ENCODE assay signal across 17 cellular contexts in the genomic region with DNA sequence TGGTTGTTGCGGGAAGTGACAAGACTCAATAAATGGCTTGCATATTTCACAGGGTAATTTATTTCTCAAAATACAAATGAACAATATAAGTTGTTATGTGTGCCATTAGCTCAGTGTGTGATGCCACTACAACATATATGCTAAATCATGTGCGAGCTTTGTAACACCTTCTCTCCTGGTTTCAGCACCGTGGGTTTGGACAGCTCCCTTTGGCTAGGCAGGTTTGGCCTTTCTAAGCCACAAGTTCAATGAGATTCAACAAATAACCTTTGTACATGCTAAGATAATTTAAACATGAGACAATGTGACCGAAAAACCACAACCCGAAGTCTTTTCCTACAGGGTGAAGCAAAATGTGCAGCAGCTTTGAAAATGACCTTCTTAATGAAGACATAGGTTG.
DNase-seq lines count a peak whose midpoint lies in the region; ATAC-seq, FAIRE-seq and TF ChIP-seq lines count a peak whose summit lies in the region.
"Had no signal": no experiment of that assay in that cellular context is flagged by ENCODE, and none has a peak within 500 bp of the region (broad histone marks: within the 10 kb centered on the region; RNA-seq: fewer than 3 reads in every experiment).

No MANE protein-coding gene starts in this region.

- H3K4me2 ChIP-seq in HepG2 (ENCODE audit: low read depth, low read length) (no peak overlapping the region), PC-3 (ENCODE audit: low read length) (no peak overlapping the region), smooth muscle cell (no peak overlapping the region)

- H3K9ac ChIP-seq in HepG2 (ENCODE audit: insufficient read depth, low read depth, low read length) (no peak overlapping the region), PC-3 (ENCODE audit: low read length) (no peak overlapping the region), smooth muscle cell (ENCODE audit: low read depth) (no peak overlapping the region)

- H3K27me3 ChIP-seq in HepG2 (ENCODE audit: control insufficient read depth in 1 of 2, insufficient read depth in 2 of 2, low read length in 2 of 2) (no peaks in the 10 kb centered on the region), right lobe of liver (no peaks in the 10 kb centered on the region), PC-3 (ENCODE audit: low read length) (no peaks in the 10 kb centered on the region), smooth muscle cell (ENCODE audit: low read depth) (no peaks in the 10 kb centered on the region)
- H3K27me3 ChIP-seq: cardiac muscle cell, foreskin keratinocyte, transverse colon had no signal

- no TSS peak for BruUV-seq in HepG2 (replicated peaks; lab: Mats Ljungman, UMichigan)
- BruUV-seq in PC-3 (replicated peaks; lab: Mats Ljungman, UMichigan), result no TSS peak

- H3K4me3 ChIP-seq in HepG2 (replicated peaks in 1 of 3; ENCODE audit: insufficient read depth in 1 of 3, low read depth in 2 of 3, low read length in 3 of 3) (no peak overlapping the region), right lobe of liver (no peak overlapping the region), PC-3 (ENCODE audit: low read length) (no peak overlapping the region), fibroblast of villous mesenchyme (ENCODE audit: low read depth, low read length) (no peak overlapping the region), smooth muscle cell (no peak overlapping the region)
- H3K4me3 ChIP-seq: cardiac muscle cell, transverse colon had no signal

- TF ChIP-seq POLR2A in HepG2 (IDR thresholded peaks at IDR 0.05; ENCODE audit: insufficient read depth in 1 of 2, low read depth in 2 of 2, low read length in 2 of 2) (no peak), right lobe of liver (IDR thresholded peaks at IDR 0.05) (no peak)

- no peak for ATAC-seq in HepG2
- no peak for ATAC-seq in right lobe of liver
- no peak for ATAC-seq in PC-3
- no peak for ATAC-seq in GM19023 (IDR thresholded peaks at IDR 0.05; ENCODE audit: unreplicated experiment)
- ATAC-seq: foreskin keratinocyte had no signal

- TF ChIP-seq EP300 in HepG2 (IDR thresholded peaks at IDR 0.05; ENCODE audit: low read depth in 2 of 2, low read length in 2 of 2) (no peak), HepG2 (CRISPR knock-in tag; IDR thresholded peaks at IDR 0.05; ENCODE audit: borderline replicate concordance) (no peak)

- H4K20me1 ChIP-seq in HepG2 (ENCODE audit: insufficient read depth, low read length) (no peaks in the 10 kb centered on the region), PC-3 (ENCODE audit: low read length) (no peaks in the 10 kb centered on the region), smooth muscle cell (ENCODE audit: low read depth) (no peaks in the 10 kb centered on the region)

- H3K27ac ChIP-seq in HepG2 (ENCODE audit: extremely low read length, insufficient read depth, low read length) (no peak overlapping the region), right lobe of liver (no peak overlapping the region), PC-3 (ENCODE audit: low read length) (no peak overlapping the region), smooth muscle cell (ENCODE audit: low read depth) (no peak overlapping the region)
- H3K27ac ChIP-seq: cardiac muscle cell, foreskin keratinocyte, transverse colon had no signal

- CTCF ChIA-PET in HepG2 (lab: Yijun Ruan, JAX; ENCODE audit: low intra/inter-chr PET ratio, low total read pairs) (no interaction called here), PC-3 (lab: Charles Lee) (no interaction called here)

- H3K36me3 ChIP-seq in HepG2 (replicated peaks in 1 of 2; ENCODE audit: control insufficient read depth in 1 of 2, insufficient read depth in 2 of 2, low read length in 2 of 2), result no peaks in the 10 kb centered on the region
- no peaks in the 10 kb centered on the region for H3K36me3 ChIP-seq in right lobe of liver
- no peaks in the 10 kb centered on the region for H3K36me3 ChIP-seq in PC-3 (ENCODE audit: low read depth, low read length)
- no peaks in the 10 kb centered on the region for H3K36me3 ChIP-seq in smooth muscle cell (ENCODE audit: low read depth)
- H3K36me3 ChIP-seq: cardiac muscle cell, transverse colon had no signal

- H3F3A ChIP-seq in PC-3 (ENCODE audit: low read length, unreplicated experiment) (no peaks in the 10 kb centered on the region), smooth muscle cell (ENCODE audit: low read depth) (no peaks in the 10 kb centered on the region)

- H3K9me2 ChIP-seq in PC-3 (replicated peaks; ENCODE audit: low read length), result no peaks in the 10 kb centered on the region

- no peak for FAIRE-seq in HepG2 (lab: Jason Lieb, UNC)
- FAIRE-seq: D721Med had no signal

- in situ Hi-C loops in HepG2 (cut with HindIII; ENCODE audit: extremely low pct_ligation_motif_present, low pct_unique_long_range_greater_than_20kb), result no loop called here

- no peak for TF ChIP-seq RAD21 in HepG2 (CRISPR knock-in tag; IDR thresholded peaks at IDR 0.05)

- POLR2A ChIA-PET in HepG2 (lab: Yijun Ruan, JAX), result no interaction called here
- POLR2A ChIA-PET in PC-3 (lab: Charles Lee; ENCODE audit: unreplicated experiment), result no interaction called here

- no peak overlapping the region for H2AFZ ChIP-seq in HepG2 (ENCODE audit: low read length)
- no peak overlapping the region for H2AFZ ChIP-seq in PC-3 (ENCODE audit: low read length)
- H2AFZ ChIP-seq in smooth muscle cell (ENCODE audit: low read depth), result no peak overlapping the region

- no peak for TF ChIP-seq CTCF in HepG2 (CRISPR knock-in tag; IDR thresholded peaks at IDR 0.05)
- no peak for TF ChIP-seq CTCF in right lobe of liver (IDR thresholded peaks at IDR 0.05)
- no peak for TF ChIP-seq CTCF in PC-3 (conservative IDR thresholded peaks at IDR 0.05; ENCODE audit: low read depth, low read length)
- no peak for TF ChIP-seq CTCF in fibroblast of villous mesenchyme (IDR thresholded peaks at IDR 0.05; ENCODE audit: insufficient read depth, low read depth, low read length)
- TF ChIP-seq CTCF in smooth muscle cell (IDR thresholded peaks at IDR 0.05; ENCODE audit: borderline replicate concordance, insufficient read depth, poor library complexity, severe bottlenecking), result no peak

- DNase-seq in HepG2 (ENCODE audit: low spot score), result no peak
- DNase-seq in right lobe of liver, result no peak
- peak; percentile 1 for DNase-seq in PC-3
- peak; percentile 6 for DNase-seq in fibroblast of villous mesenchyme (ENCODE audit: low read depth)
- DNase-seq in smooth muscle cell (lab: John Stamatoyannopoulos, UW; ENCODE audit: unreplicated experiment), result no peak
- no peak for DNase-seq in NCI-H187 (lab: John Stamatoyannopoulos, UW)
- DNase-seq in T1000 (lab: John Stamatoyannopoulos, UW), result no peak
- DNase-seq: activated B cell treated with CpG ODN at 0.5 μM for 24 hours; activated naive CD8-positive, alpha-beta T cell treated with anti-CD3 and anti-CD28 coated beads, Interleukin-2, amount 10 ng/mL, durations not matched to agents 7 days and 5 days; foreskin keratinocyte; NCI-H1417 treated with DMSO at 0.1 percent for 48 hours; NCI-H345; stimulated activated CD4-positive, alpha-beta T cell treated with anti-CD3 and anti-CD28 coated beads, Interleukin-4, amount 100 ng/mL, for 4 hours; transverse colon had no signal

- 37% methylated on average over 5 of the region's 5 CpGs for WGBS in HepG2 (ENCODE audit: low lambda C conversion rate)
- 48% methylated on average over 5 of the region's 5 CpGs for WGBS in right lobe of liver (ENCODE audit: insufficient coverage, low coverage, low lambda C conversion rate, missing lambda C conversion rate)
- WGBS in smooth muscle cell (ENCODE audit: low lambda C conversion rate), result 57% methylated on average over 5 of the region's 5 CpGs

- H3K79me2 ChIP-seq in HepG2 (ENCODE audit: insufficient read depth, low read length) (no peaks in the 10 kb centered on the region), PC-3 (ENCODE audit: low read length) (no peaks in the 10 kb centered on the region), smooth muscle cell (ENCODE audit: low read depth) (no peaks in the 10 kb centered on the region)

- intact Hi-C loops in HepG2 (cut with micrococcal nuclease; ENCODE audit: unreplicated experiment) (no loop called here), right lobe of liver (cut with DNase I) (no loop called here), PC-3 (cut with micrococcal nuclease) (no loop called here)

- H3K9me3 ChIP-seq in HepG2 (ENCODE audit: low read length), result peaks cover 45% of the 10 kb centered on the region
- H3K9me3 ChIP-seq in right lobe of liver, result no peaks in the 10 kb centered on the region
- no peaks in the 10 kb centered on the region for H3K9me3 ChIP-seq in PC-3 (ENCODE audit: low read length)
- peaks cover 3% of the 10 kb centered on the region for H3K9me3 ChIP-seq in smooth muscle cell (replicated peaks; ENCODE audit: low read depth)
- H3K9me3 ChIP-seq: transverse colon had no signal

- no peaks in the 10 kb centered on the region for H3K4me1 ChIP-seq in HepG2 (ENCODE audit: insufficient read depth, low read length)
- H3K4me1 ChIP-seq in right lobe of liver, result no peaks in the 10 kb centered on the region
- H3K4me1 ChIP-seq in PC-3 (ENCODE audit: insufficient read depth, low read length), result no peaks in the 10 kb centered on the region
- no peaks in the 10 kb centered on the region for H3K4me1 ChIP-seq in smooth muscle cell (ENCODE audit: low read depth)
- H3K4me1 ChIP-seq: foreskin keratinocyte, transverse colon had no signal

TF ChIP-seq in HepG2, 621 proteins besides CTCF, POLR2A, EP300 and RAD21 (continues in another document):
- TF ChIP-seq ZNF329 (CRISPR knock-in tag; IDR thresholded peaks at IDR 0.05; ENCODE audit: low read depth), result no peak
- TF ChIP-seq, protein P1, sequence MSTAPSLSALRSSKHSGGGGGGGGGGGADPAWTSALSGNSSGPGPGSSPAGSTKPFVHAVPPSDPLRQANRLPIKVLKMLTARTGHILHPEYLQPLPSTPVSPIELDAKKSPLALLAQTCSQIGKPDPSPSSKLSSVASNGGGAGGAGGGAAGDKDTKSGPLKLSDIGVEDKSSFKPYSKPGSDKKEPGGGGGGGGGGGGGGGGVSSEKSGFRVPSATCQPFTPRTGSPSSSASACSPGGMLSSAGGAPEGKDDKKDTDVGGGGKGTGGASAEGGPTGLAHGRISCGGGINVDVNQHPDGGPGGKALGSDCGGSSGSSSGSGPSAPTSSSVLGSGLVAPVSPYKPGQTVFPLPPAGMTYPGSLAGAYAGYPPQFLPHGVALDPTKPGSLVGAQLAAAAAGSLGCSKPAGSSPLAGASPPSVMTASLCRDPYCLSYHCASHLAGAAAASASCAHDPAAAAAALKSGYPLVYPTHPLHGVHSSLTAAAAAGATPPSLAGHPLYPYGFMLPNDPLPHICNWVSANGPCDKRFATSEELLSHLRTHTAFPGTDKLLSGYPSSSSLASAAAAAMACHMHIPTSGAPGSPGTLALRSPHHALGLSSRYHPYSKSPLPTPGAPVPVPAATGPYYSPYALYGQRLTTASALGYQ (CRISPR knock-in tag; IDR thresholded peaks at IDR 0.05), result no peak
- TF ChIP-seq EHMT2 (IDR thresholded peaks at IDR 0.05; ENCODE audit: borderline replicate concordance, low read depth, low read length), result peak; percentile 95
- TF ChIP-seq ZNF891 (CRISPR knock-in tag; IDR thresholded peaks at IDR 0.05), result no peak
- no peak for TF ChIP-seq GABPA (IDR thresholded peaks at IDR 0.05; ENCODE audit: low read depth, low read length)
- TF ChIP-seq GABPA (CRISPR knock-in tag; IDR thresholded peaks at IDR 0.05; ENCODE audit: low read depth), result no peak
- TF ChIP-seq RORA (CRISPR knock-in tag; IDR thresholded peaks at IDR 0.05), result no peak

Comparison
In these comparisons a context has a peak if more than half of its experiments do, and no peak if none do; other contexts are left out.
1. DNase-seq: peak in PC-3 (single experiment) and fibroblast of villous mesenchyme (single experiment); none in HepG2 (single experiment), right lobe of liver (0 of 3), smooth muscle cell (single experiment), NCI-H187 (0 of 2) and T1000 (single experiment).